ENCODE assay signal across 8 cellular contexts in the genomic region with DNA sequence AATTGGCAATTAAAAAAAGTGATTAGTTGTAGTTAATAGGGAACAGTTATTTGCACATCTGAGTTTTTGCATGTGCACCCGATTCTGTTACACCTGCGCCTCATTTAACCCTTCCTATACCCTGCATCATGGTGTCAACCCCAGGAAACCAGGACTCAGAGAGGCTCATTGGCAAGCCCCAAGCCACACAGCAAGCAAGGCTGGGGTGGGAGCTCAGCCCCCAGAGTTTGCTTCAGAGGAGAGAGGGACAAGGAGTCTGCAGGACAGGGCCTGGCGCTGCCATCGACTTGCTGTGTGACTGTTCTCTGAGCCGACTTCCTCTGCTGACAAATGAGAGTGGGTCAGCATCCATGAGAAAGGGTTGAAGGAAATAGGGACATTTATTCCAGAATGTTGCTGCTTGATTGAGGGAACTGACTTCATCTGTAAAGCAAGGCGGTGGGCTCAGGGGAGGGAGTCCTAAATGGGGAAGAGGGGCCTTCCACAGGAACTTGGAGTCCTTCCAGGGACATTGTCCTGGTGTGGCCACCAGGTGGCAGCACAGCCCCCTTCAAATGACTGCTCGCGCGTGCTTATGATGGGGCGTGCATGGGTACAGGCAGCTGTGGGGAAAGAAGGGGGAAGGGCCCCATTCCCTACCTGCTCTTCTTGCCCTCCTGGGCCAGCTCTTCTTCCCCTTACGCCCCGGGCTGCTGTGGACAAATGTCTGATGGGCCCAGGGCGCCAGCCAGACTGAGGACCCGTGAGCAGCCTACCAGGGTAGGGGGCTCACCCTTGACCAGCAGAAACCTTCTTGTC. TPM values are rescaled to one million over a fixed set of nuclear protein-coding genes. Genes with fewer than 3 reads are reported as not detected.
DNase-seq lines count a peak whose midpoint lies in the region; ATAC-seq, FAIRE-seq and TF ChIP-seq lines count a peak whose summit lies in the region.

No MANE protein-coding gene starts in this region.

- H3K27ac ChIP-seq in C4-2B = no peak overlapping the region

- H3K9ac ChIP-seq in NT2/D1 (ENCODE audit: insufficient read length, low read depth) = no peak overlapping the region

- 0 out of 2 replicates have a peak, but pooled peaks cover 6% of the 10 kb centered on the region for H3K9me3 ChIP-seq in NT2/D1 (ENCODE audit: insufficient read depth, low read length)

- no peaks in the 10 kb centered on the region for H3K36me3 ChIP-seq in NT2/D1 (ENCODE audit: insufficient read depth, insufficient read length, low read length)

- no peaks in the 10 kb centered on the region for H3K27me3 ChIP-seq in NT2/D1 (ENCODE audit: insufficient read depth, insufficient read length)

- peak; percentile 85 for TF ChIP-seq CTCF in C4-2B (conservative IDR thresholded peaks at IDR 0.05)

- DNase-seq in HTR-8/SVneo (ENCODE audit: insufficient read length, low spot score) (peak; percentile 84), NT2/D1 (ENCODE audit: low read depth, low spot score) (peak; percentile 56), epidermal melanocyte (ENCODE audit: insufficient read length, low spot score) (peak; percentile 73), myocyte (ENCODE audit: low read depth) (peak; percentile 75)
- DNase-seq in activated CD8-positive, alpha-beta memory T cell treated with anti-CD3 and anti-CD28 coated beads, Interleukin-2, amount 50 U/mL, for 24 hours (ENCODE audit: extremely low read depth) = peak; percentile 43
- DNase-seq in stimulated activated CD8-positive, alpha-beta memory T cell treated with anti-CD3 and anti-CD28 coated beads, Interleukin-7, amount 100 ng/mL, for 4 hours (ENCODE audit: low read depth in 2 of 2) = peak; percentile 47 to 53

- H3K4me1 ChIP-seq in NT2/D1 (ENCODE audit: insufficient read depth, insufficient read length) = peaks cover 13% of the 10 kb centered on the region

- no peak overlapping the region for H3K4me3 ChIP-seq in NT2/D1 (ENCODE audit: insufficient read length, low read depth)

- FAIRE-seq in HTR-8/SVneo (lab: Jason Lieb, UNC) = peak; percentile 95

- ATAC-seq in HG02759 (IDR thresholded peaks at IDR 0.05; ENCODE audit: unreplicated experiment) = no peak

RNA-seq across cellular contexts. Expression of gene NT5M, which starts 51.6 kb away (rescaled TPM):
- 12.4 and 19.3 TPM in 2 replicates for total RNA-seq in myocyte
- polyA plus RNA-seq in myocyte (2012) = 4.7 TPM
